Comparison of ENCODE assay signal across 1 cellular context in the genomic region with DNA sequence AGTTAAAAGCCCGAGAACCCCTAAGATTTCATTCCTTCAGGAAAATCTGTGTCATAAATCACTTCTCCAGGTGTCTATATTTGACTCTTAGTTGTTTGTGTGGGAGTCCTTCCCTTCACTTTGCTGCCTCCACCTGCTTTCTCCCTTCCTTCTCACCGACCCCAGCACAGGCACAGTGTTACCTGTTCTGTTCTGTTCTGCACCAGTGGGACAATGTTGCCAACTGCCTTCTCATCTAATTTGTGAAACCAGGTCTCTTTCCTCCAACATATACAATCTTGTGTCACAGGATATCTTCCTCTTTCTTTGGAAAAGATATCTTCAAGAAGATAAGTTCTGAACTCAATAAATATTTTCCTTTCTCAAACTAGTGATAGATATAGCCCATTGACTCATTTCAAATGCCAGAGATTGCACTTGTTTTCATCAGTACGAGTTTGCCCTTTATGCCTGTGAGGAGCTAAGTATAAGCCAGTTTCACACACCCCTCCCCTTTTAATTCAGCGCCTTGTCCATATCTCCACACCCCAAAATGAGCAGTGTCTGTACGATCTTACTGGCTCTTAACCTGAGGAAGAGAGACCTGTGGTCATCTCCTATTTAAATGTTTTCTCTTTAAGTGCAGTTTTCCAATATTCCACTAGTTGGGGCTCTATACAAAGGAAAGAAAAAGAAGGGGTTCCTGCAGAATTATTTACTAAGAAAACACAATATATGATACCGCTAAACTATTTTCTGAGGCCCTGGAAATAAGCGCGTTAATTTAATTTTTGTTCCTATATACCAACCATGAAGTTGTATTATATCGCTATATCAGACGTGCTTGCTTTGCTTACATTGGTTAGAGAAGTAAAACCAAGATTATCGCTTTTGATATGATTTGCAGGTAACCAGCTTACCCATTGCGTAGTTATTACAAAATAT.
TF ChIP-seq lines count a peak whose summit lies in the region.

No MANE protein-coding gene starts in this region.

TF ChIP-seq in H1, 55 proteins besides CTCF, POLR2A, EP300 and RAD21 (continued from another document):
- TF ChIP-seq, protein P1, sequence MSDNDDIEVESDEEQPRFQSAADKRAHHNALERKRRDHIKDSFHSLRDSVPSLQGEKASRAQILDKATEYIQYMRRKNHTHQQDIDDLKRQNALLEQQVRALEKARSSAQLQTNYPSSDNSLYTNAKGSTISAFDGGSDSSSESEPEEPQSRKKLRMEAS (IDR thresholded peaks at IDR 0.05) = no peak
- TF ChIP-seq CEBPB (IDR thresholded peaks at IDR 0.05; ENCODE audit: low read depth, low read length) (no peak), EZH2 (IDR thresholded peaks at IDR 0.05; ENCODE audit: low read depth, low read length, severe bottlenecking) (no peak)
